In the genomic region with DNA sequence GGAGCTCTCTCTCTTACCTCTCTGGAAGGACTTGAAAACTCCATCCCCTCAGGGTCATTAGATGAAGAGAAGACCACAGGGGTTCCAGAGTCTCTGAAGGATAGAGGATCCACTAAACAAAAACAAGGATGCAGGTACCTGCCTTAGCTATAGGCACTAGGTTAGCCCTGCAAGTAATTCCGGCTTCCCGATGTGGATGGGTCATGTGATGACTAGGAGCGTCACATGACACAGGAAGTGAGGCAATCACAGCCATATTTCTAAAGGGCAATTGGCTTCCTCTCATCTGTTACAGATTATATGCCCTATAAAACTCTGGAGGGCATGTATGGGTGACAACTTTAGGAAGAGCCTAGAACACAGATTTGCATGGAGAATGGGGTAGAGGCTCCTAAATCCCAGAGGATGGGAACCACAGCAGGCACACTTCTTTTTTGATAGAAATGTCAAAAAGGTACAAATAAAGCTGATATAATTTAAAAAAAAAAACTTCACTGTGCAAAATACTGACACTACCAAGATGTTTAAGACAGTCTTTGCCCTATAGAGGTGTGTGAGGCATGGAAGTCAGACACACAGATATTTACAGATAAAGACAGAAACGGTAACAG, we compare ENCODE assay signal across 8 cellular contexts. TPM values are rescaled to one million over a fixed set of nuclear protein-coding genes. Genes with fewer than 3 reads are reported as not detected.
DNase-seq lines count a peak whose midpoint lies in the region; ATAC-seq and TF ChIP-seq lines count a peak whose summit lies in the region.

No MANE protein-coding gene starts in this region.

- H3K36me3 Mint-ChIP-seq in activated naive CD8-positive, alpha-beta T cell = no peaks in the 10 kb centered on the region

- peaks cover 45% of the 10 kb centered on the region for H3K4me1 Mint-ChIP-seq in activated naive CD8-positive, alpha-beta T cell (ENCODE audit: low read depth)

- H3K4me1 ChIP-seq in vagina = peaks cover 38% of the 10 kb centered on the region

- DNase-seq in GM10266 (ENCODE audit: extremely low spot score) = peak; percentile 74
- DNase-seq in NCI-H1092 (lab: John Stamatoyannopoulos, UW) = peak; percentile 43
- peak; percentile 87 for DNase-seq in SK-N-DZ (ENCODE audit: low spot score)
- peak; percentile 75 for DNase-seq in glomerular visceral epithelial cell (ENCODE audit: extremely low spot score)
- DNase-seq in nucleus accumbens (lab: John Stamatoyannopoulos, UW) = peak in 55 of 56 donors; percentile 20 to 90 (median 69)
- no peak for DNase-seq in vagina (ENCODE audit: extremely low spot score in 2 of 2)

- peak overlapping the region; percentile 26 to 35 for H3K4me3 ChIP-seq in vagina

- H3K27me3 Mint-ChIP-seq in activated naive CD8-positive, alpha-beta T cell = no peaks in the 10 kb centered on the region

- TF ChIP-seq CTCF in GM10266 (IDR thresholded peaks at IDR 0.05; ENCODE audit: control insufficient read depth, insufficient read depth, low read depth, missing control alignments) (no peak), vagina (IDR thresholded peaks at IDR 0.05) (no peak)

- intact Hi-C loops in vagina (cut with DNase I) = loop anchor here (5.0 kb wide), 1 partner anchor 34 kb away; a partner anchor contains a TSS

- no peaks in the 10 kb centered on the region for H3K9me3 Mint-ChIP-seq in activated naive CD8-positive, alpha-beta T cell (ENCODE audit: low read depth)

- H3K4me3 Mint-ChIP-seq in activated naive CD8-positive, alpha-beta T cell = peak overlapping the region; percentile 87

- no peak for TF ChIP-seq POLR2A in vagina (IDR thresholded peaks at IDR 0.05)

- peak overlapping the region; percentile 85 for H3K27ac Mint-ChIP-seq in activated naive CD8-positive, alpha-beta T cell

- no peaks in the 10 kb centered on the region for H3K9me3 ChIP-seq in vagina

- H3K36me3 ChIP-seq in vagina = peaks cover 0 to 27% of the 10 kb centered on the region in 2 donors

- peak overlapping the region; percentile 42 for H3K27ac ChIP-seq in vagina

- H3K27me3 ChIP-seq in vagina = no peaks in the 10 kb centered on the region

- no peak for ATAC-seq in HG03460 (IDR thresholded peaks at IDR 0.05; ENCODE audit: unreplicated experiment)

RNA-seq across cellular contexts. Expression of a gene that starts 14.1 kb away (rescaled TPM):
- 20.3 and 23.6 TPM in 2 replicates for polyA plus RNA-seq in SK-N-DZ (2014; cell fraction: cytosol; rRNA removed)
- 72.0 and 119 TPM in 2 replicates for polyA plus RNA-seq in SK-N-DZ (2014; cell fraction: nucleus; rRNA removed)
- 21.1 TPM for total RNA-seq in vagina

RNA-seq across cellular contexts. Expression of a gene that starts 21.0 kb away (rescaled TPM):
- polyA plus RNA-seq in SK-N-DZ (2014; cell fraction: cytosol; rRNA removed) = 52.0 and 61.2 TPM in 2 replicates
- 41.1 and 81.4 TPM in 2 replicates for polyA plus RNA-seq in SK-N-DZ (2014; cell fraction: nucleus; rRNA removed)
- 44.7 TPM for total RNA-seq in vagina

RNA-seq across cellular contexts. Expression of a gene that starts 32.1 kb away (rescaled TPM):
- 33.7 and 34.1 TPM in 2 replicates for polyA plus RNA-seq in SK-N-DZ (2014; cell fraction: cytosol; rRNA removed)
- polyA plus RNA-seq in SK-N-DZ (2014; cell fraction: nucleus; rRNA removed) = 287 and 348 TPM in 2 replicates
- total RNA-seq in vagina = 48.1 TPM

RNA-seq across cellular contexts. Expression of a gene that starts 32.7 kb away (rescaled TPM):
- 83.7 and 106 TPM in 2 replicates for polyA plus RNA-seq in SK-N-DZ (2014; cell fraction: cytosol; rRNA removed)
- 77.1 and 99.5 TPM in 2 replicates for polyA plus RNA-seq in SK-N-DZ (2014; cell fraction: nucleus; rRNA removed)
- total RNA-seq in vagina = 29.5 TPM

RNA-seq across cellular contexts. Expression of a gene that starts 33.5 kb away (rescaled TPM):
- polyA plus RNA-seq in SK-N-DZ (2014; cell fraction: cytosol; rRNA removed) = 18.6 and 19.3 TPM in 2 replicates
- 161 and 164 TPM in 2 replicates for polyA plus RNA-seq in SK-N-DZ (2014; cell fraction: nucleus; rRNA removed)
- total RNA-seq in vagina = 27.3 TPM

Comparison
In these comparisons a context has a peak if more than half of its experiments do, and no peak if none do; other contexts are left out.
1. DNase-seq: peak in GM10266 (single experiment), NCI-H1092 (single experiment), SK-N-DZ (single experiment), glomerular visceral epithelial cell (single experiment) and nucleus accumbens (55 of 56); none in vagina (0 of 2).